ENCODE assay signal across 25 cellular contexts in the genomic region with DNA sequence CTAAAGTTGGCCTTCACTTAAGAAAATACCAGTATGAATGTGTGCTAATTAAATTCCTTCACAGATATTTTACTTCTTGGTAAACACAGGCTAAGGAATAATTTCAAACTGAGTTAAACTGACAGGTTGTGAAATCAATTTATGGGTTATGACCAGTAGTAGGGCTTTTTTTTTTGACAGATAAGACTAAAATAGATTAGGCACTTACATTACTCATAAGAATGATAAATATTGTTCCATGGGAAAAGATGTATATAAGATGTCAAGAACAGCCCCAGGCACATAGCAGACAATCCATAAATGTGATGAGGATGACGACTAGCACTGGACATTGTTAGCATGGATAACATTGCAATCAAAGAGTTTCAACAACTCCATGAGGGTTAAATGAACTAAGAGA. TPM values are rescaled to one million over a fixed set of nuclear protein-coding genes. Genes with fewer than 3 reads are reported as not detected.
A peak's percentile ranks its signal among the peaks of the same experiment; 100 is the strongest.
DNase-seq lines count a peak whose midpoint lies in the region; ATAC-seq, FAIRE-seq and TF ChIP-seq lines count a peak whose summit lies in the region.
"Had no signal": no experiment of that assay in that cellular context is flagged by ENCODE, and none has a peak within 500 bp of the region (broad histone marks: within the 10 kb centered on the region; RNA-seq: fewer than 3 reads in every experiment).

No MANE protein-coding gene starts in this region.

- H3K4me3 ChIP-seq in smooth muscle cell = no peak overlapping the region
- no peak overlapping the region for H3K4me3 ChIP-seq in HepG2 (replicated peaks in 1 of 3; ENCODE audit: insufficient read depth in 1 of 3, low read depth in 2 of 3, low read length in 3 of 3)
- H3K4me3 ChIP-seq: esophagus muscularis mucosa, heart left ventricle, left lung, ovary, upper lobe of right lung had no signal

- H3K27ac ChIP-seq in smooth muscle cell (ENCODE audit: low read depth) (peak overlapping the region; percentile 20), HepG2 (ENCODE audit: extremely low read length, insufficient read depth, low read length) (no peak overlapping the region)
- H3K27ac ChIP-seq: C4-2B, esophagus muscularis mucosa, heart left ventricle, KMS-11, left lung, ovary, upper lobe of right lung had no signal

- no peak for TF ChIP-seq CTCF in smooth muscle cell (IDR thresholded peaks at IDR 0.05; ENCODE audit: borderline replicate concordance, insufficient read depth, poor library complexity, severe bottlenecking)
- TF ChIP-seq CTCF in HepG2 (CRISPR knock-in tag; IDR thresholded peaks at IDR 0.05) = no peak
- TF ChIP-seq CTCF in endothelial cell (IDR thresholded peaks at IDR 0.05; ENCODE audit: unreplicated experiment) = no peak

- intact Hi-C loops in HepG2 (cut with micrococcal nuclease; ENCODE audit: unreplicated experiment) = no loop called here

- H3K9me3 ChIP-seq in smooth muscle cell (replicated peaks; ENCODE audit: low read depth) (no peaks in the 10 kb centered on the region), HepG2 (ENCODE audit: low read length) (no peaks in the 10 kb centered on the region)
- H3K9me3 ChIP-seq: upper lobe of right lung had no signal

- BruUV-seq in HepG2 (replicated peaks; lab: Mats Ljungman, UMichigan) = no TSS peak

- H4K20me1 ChIP-seq in smooth muscle cell (ENCODE audit: low read depth) = no peaks in the 10 kb centered on the region
- no peaks in the 10 kb centered on the region for H4K20me1 ChIP-seq in HepG2 (ENCODE audit: insufficient read depth, low read length)

- no peaks in the 10 kb centered on the region for H3K9me3 Mint-ChIP-seq in endothelial cell (ENCODE audit: unreplicated experiment)
- H3K9me3 Mint-ChIP-seq in immature natural killer cell = no peaks in the 10 kb centered on the region
- H3K9me3 Mint-ChIP-seq: activated CD4-positive, alpha-beta memory T cell treated with anti-CD3 and anti-CD28 coated beads for 36 hours; central memory CD8-positive, alpha-beta T cell; stimulated activated naive CD8-positive, alpha-beta T cell treated with anti-CD3 and anti-CD28 coated beads, Interleukin-15, amount 100 ng/mL, for 72 hours had no signal

- H3K27ac Mint-ChIP-seq in endothelial cell (ENCODE audit: unreplicated experiment) (no peak overlapping the region), immature natural killer cell (no peak overlapping the region)
- H3K27ac Mint-ChIP-seq: activated CD4-positive, alpha-beta memory T cell treated with anti-CD3 and anti-CD28 coated beads for 36 hours; H9; naive thymus-derived CD4-positive, alpha-beta T cell; stimulated activated naive CD8-positive, alpha-beta T cell treated with anti-CD3 and anti-CD28 coated beads, Interleukin-15, amount 100 ng/mL, for 72 hours had no signal

- no peak overlapping the region for H2AFZ ChIP-seq in smooth muscle cell (ENCODE audit: low read depth)
- no peak overlapping the region for H2AFZ ChIP-seq in HepG2 (ENCODE audit: low read length)

- H3K36me3 ChIP-seq in smooth muscle cell (ENCODE audit: low read depth) (peaks cover 25% of the 10 kb centered on the region), HepG2 (replicated peaks in 1 of 2; ENCODE audit: control insufficient read depth in 1 of 2, insufficient read depth in 2 of 2, low read length in 2 of 2) (no peaks in the 10 kb centered on the region; a peak in 1 of 5 replicates)
- H3K36me3 ChIP-seq: left lung, ovary, upper lobe of right lung had no signal

- in situ Hi-C loops in HepG2 (cut with HindIII; ENCODE audit: extremely low pct_ligation_motif_present, low pct_unique_long_range_greater_than_20kb) = no loop called here

- H3K27me3 Mint-ChIP-seq in endothelial cell (ENCODE audit: unreplicated experiment) = no peaks in the 10 kb centered on the region
- peaks cover 0 to 14% (median 14%) of the 10 kb centered on the region in 3 donors for H3K27me3 Mint-ChIP-seq in immature natural killer cell (ENCODE audit: low read depth in 3 of 3)
- H3K27me3 Mint-ChIP-seq: central memory CD8-positive, alpha-beta T cell; stimulated activated naive CD8-positive, alpha-beta T cell treated with anti-CD3 and anti-CD28 coated beads, Interleukin-15, amount 100 ng/mL, for 72 hours had no signal

- ATAC-seq in HepG2 = no peak
- ATAC-seq: heart left ventricle; left lung; naive thymus-derived CD4-positive, alpha-beta T cell; right cardiac atrium; stimulated activated naive CD8-positive, alpha-beta T cell treated with anti-CD3 and anti-CD28 coated beads, Interleukin-15, amount 100 ng/mL, for 72 hours; upper lobe of right lung had no signal

- H3F3A ChIP-seq in smooth muscle cell (ENCODE audit: low read depth) = peaks cover 5% of the 10 kb centered on the region

- H3K4me2 ChIP-seq in smooth muscle cell = no peak overlapping the region
- H3K4me2 ChIP-seq in HepG2 (ENCODE audit: low read depth, low read length) = no peak overlapping the region
- H3K4me2 ChIP-seq: KMS-11 had no signal

- no peak for TF ChIP-seq RAD21 in HepG2 (CRISPR knock-in tag; IDR thresholded peaks at IDR 0.05)

- H3K36me3 Mint-ChIP-seq in endothelial cell (ENCODE audit: low read depth, unreplicated experiment) = peaks cover 9% of the 10 kb centered on the region
- no peaks in the 10 kb centered on the region for H3K36me3 Mint-ChIP-seq in immature natural killer cell
- H3K36me3 Mint-ChIP-seq: activated CD4-positive, alpha-beta memory T cell treated with anti-CD3 and anti-CD28 coated beads for 36 hours had no signal

- H3K79me2 ChIP-seq in smooth muscle cell (ENCODE audit: low read depth) = no peaks in the 10 kb centered on the region
- H3K79me2 ChIP-seq in HepG2 (ENCODE audit: insufficient read depth, low read length) = no peaks in the 10 kb centered on the region

- POLR2A ChIA-PET in HepG2 (lab: Yijun Ruan, JAX) = no interaction called here

- CTCF ChIA-PET in HepG2 (lab: Yijun Ruan, JAX; ENCODE audit: low intra/inter-chr PET ratio, low total read pairs) = no interaction called here

- FAIRE-seq in GM18507 (lab: Jason Lieb, UNC) = peak; percentile 5
- FAIRE-seq in HepG2 (lab: Jason Lieb, UNC) = no peak

- H3K4me3 Mint-ChIP-seq in endothelial cell (ENCODE audit: unreplicated experiment) = no peak overlapping the region
- no peak overlapping the region for H3K4me3 Mint-ChIP-seq in immature natural killer cell
- H3K4me3 Mint-ChIP-seq: activated CD4-positive, alpha-beta memory T cell treated with anti-CD3 and anti-CD28 coated beads for 36 hours; central memory CD8-positive, alpha-beta T cell; H9; naive thymus-derived CD4-positive, alpha-beta T cell; stimulated activated naive CD8-positive, alpha-beta T cell treated with anti-CD3 and anti-CD28 coated beads, Interleukin-15, amount 100 ng/mL, for 72 hours had no signal

- TF ChIP-seq POLR2A in HepG2 (IDR thresholded peaks at IDR 0.05; ENCODE audit: insufficient read depth in 1 of 2, low read depth in 2 of 2, low read length in 2 of 2) = no peak

- peaks cover 12% of the 10 kb centered on the region for H3K4me1 Mint-ChIP-seq in endothelial cell (ENCODE audit: unreplicated experiment)
- H3K4me1 Mint-ChIP-seq in immature natural killer cell = no peaks in the 10 kb centered on the region
- H3K4me1 Mint-ChIP-seq: central memory CD8-positive, alpha-beta T cell had no signal

- no peaks in the 10 kb centered on the region for H3K27me3 ChIP-seq in smooth muscle cell (ENCODE audit: low read depth)
- no peaks in the 10 kb centered on the region for H3K27me3 ChIP-seq in HepG2 (ENCODE audit: control insufficient read depth in 1 of 2, insufficient read depth in 2 of 2, low read length in 2 of 2)
- H3K27me3 ChIP-seq: esophagus muscularis mucosa, heart left ventricle, left lung, ovary had no signal

- no peak overlapping the region for H3K9ac ChIP-seq in smooth muscle cell (ENCODE audit: low read depth)
- H3K9ac ChIP-seq in HepG2 (ENCODE audit: insufficient read depth, low read depth, low read length) = no peak overlapping the region
- H3K9ac ChIP-seq: KMS-11 had no signal

- H3K4me1 ChIP-seq in smooth muscle cell (ENCODE audit: low read depth) (peaks cover 6% of the 10 kb centered on the region), HepG2 (ENCODE audit: insufficient read depth, low read length) (no peaks in the 10 kb centered on the region)
- H3K4me1 ChIP-seq: esophagus muscularis mucosa, heart left ventricle, left lung, upper lobe of right lung had no signal

- DNase-seq in GM18507 (ENCODE audit: extremely low spot score, insufficient read length, low read depth) (no peak), amniotic epithelial cell (ENCODE audit: low read depth) (peak; percentile 81), fibroblast of gingiva (ENCODE audit: low read depth) (peak; percentile 50), smooth muscle cell (lab: John Stamatoyannopoulos, UW; ENCODE audit: unreplicated experiment) (no peak), HepG2 (ENCODE audit: low spot score) (no peak), endothelial cell (ENCODE audit: low spot score) (no peak), immature natural killer cell (no peak), NCI-H524 treated with DMSO at 0.1 percent for 48 hours (lab: John Stamatoyannopoulos, UW) (no peak)
- DNase-seq: activated CD4-positive, alpha-beta memory T cell treated with anti-CD3 and anti-CD28 coated beads for 36 hours; activated gamma-delta T cell; activated T-cell treated with anti-CD3 and anti-CD28 coated beads for 4 hours; effector CD8-positive, alpha-beta T cell; H9; heart left ventricle; left lung; naive thymus-derived CD4-positive, alpha-beta T cell; NCI-H526 treated with DMSO at 0.1 percent for 48 hours; ovary; right cardiac atrium; stimulated activated naive CD8-positive, alpha-beta T cell treated with anti-CD3 and anti-CD28 coated beads, Interleukin-15, amount 100 ng/mL, for 72 hours; upper lobe of right lung had no signal

- TF ChIP-seq EP300 in HepG2 (IDR thresholded peaks at IDR 0.05; ENCODE audit: low read depth in 2 of 2, low read length in 2 of 2) (no peak), HepG2 (CRISPR knock-in tag; IDR thresholded peaks at IDR 0.05; ENCODE audit: borderline replicate concordance) (no peak)

- 68% methylated on average over 1 of the region's 1 CpG for WGBS in smooth muscle cell (ENCODE audit: low lambda C conversion rate)
- WGBS in HepG2 (ENCODE audit: low lambda C conversion rate) = 91% methylated on average over 1 of the region's 1 CpG

RNA-seq across cellular contexts. Expression of a gene that starts 22.9 kb away (rescaled TPM):
- total RNA-seq in smooth muscle cell = 124 and 137 TPM in 2 replicates
- 72.8 and 88.6 TPM in 2 replicates for polyA plus RNA-seq in smooth muscle cell
- total RNA-seq in HepG2 (2016; rRNA removed; fragmentation: Illumina TruSeq; extraction: Trizol) = 6.4 and 9.5 TPM in 2 replicates
- total RNA-seq in HepG2 (2016; cell fraction: cytosol; rRNA removed; fragmentation: Illumina TruSeq; extraction: Trizol; ENCODE audit: low read depth) = 2.7 and 3.2 TPM in 2 replicates
- 6.5 and 9.4 TPM in 2 replicates for total RNA-seq in HepG2 (2016; cell fraction: insoluble cytoplasmic fraction; rRNA removed; fragmentation: Illumina TruSeq; extraction: Trizol)
- total RNA-seq in HepG2 (2016; cell fraction: membrane; rRNA removed; fragmentation: Illumina TruSeq; extraction: Trizol) = 4.5 and 4.6 TPM in 2 replicates
- total RNA-seq in HepG2 (2016; cell fraction: nucleus; rRNA removed; fragmentation: Illumina TruSeq; extraction: Trizol) = 11.7 and 12.4 TPM in 2 replicates
- 33.0 and 40.6 TPM in 2 replicates for polyA plus RNA-seq in HepG2 (2011; rRNA removed)
- polyA plus RNA-seq in HepG2 (2011; cell fraction: cytosol; rRNA removed) = 28.1 and 33.2 TPM in 2 replicates
- 38.4 and 39.5 TPM in 2 replicates for polyA plus RNA-seq in HepG2 (2011; cell fraction: nucleus; rRNA removed)
- 41.1 and 41.9 TPM in 2 replicates for polyA plus RNA-seq in HepG2 (2012)
- 1.8 and 3.1 TPM in 2 replicates for polyA plus RNA-seq in HepG2 (2016; cell fraction: cytosol; fragmentation: Illumina TruSeq; extraction: Trizol; ENCODE audit: low read depth)
- 5.9 and 6.0 TPM in 2 replicates for polyA plus RNA-seq in HepG2 (2016; cell fraction: insoluble cytoplasmic fraction; fragmentation: Illumina TruSeq; extraction: Trizol; ENCODE audit: low read depth)
- polyA plus RNA-seq in HepG2 (2016; cell fraction: membrane; fragmentation: Illumina TruSeq; extraction: Trizol; ENCODE audit: low read depth) = 3.5 and 3.7 TPM in 2 replicates
- 12.7 and 12.8 TPM in 2 replicates for polyA plus RNA-seq in HepG2 (2016; cell fraction: nucleus; fragmentation: Illumina TruSeq; extraction: Trizol; ENCODE audit: insufficient read depth, low read depth)
- polyA minus RNA-seq in HepG2 (2011; rRNA and poly(A)+ RNA removed; ENCODE audit: low replicate concordance) = 4.8 and 51.2 TPM in 2 replicates
- 40.8 and 61.8 TPM in 2 replicates for polyA minus RNA-seq in HepG2 (2011; cell fraction: cytosol; rRNA and poly(A)+ RNA removed)
- 27.0 and 35.1 TPM in 2 replicates for polyA minus RNA-seq in HepG2 (2011; cell fraction: nucleus; rRNA and poly(A)+ RNA removed)
- 47.1 TPM for total RNA-seq in endothelial cell (ENCODE audit: unreplicated experiment)
- under 1 TPM; 0.12 to 0.80 (median 0.52) TPM for polyA plus RNA-seq in immature natural killer cell

Comparison
In these comparisons a context has a peak if more than half of its experiments do, and no peak if none do; other contexts are left out.
1. DNase-seq: peak in amniotic epithelial cell (single experiment) and fibroblast of gingiva (single experiment); none in GM18507 (single experiment), smooth muscle cell (single experiment), HepG2 (single experiment), endothelial cell (single experiment), immature natural killer cell (0 of 3) and NCI-H524 treated with DMSO at 0.1 percent for 48 hours (single experiment).